Comparison of ENCODE assay signal across 9 cellular contexts in genomic region chr10:93039721-93040120, GRCh38. TPM values are rescaled to one million over a fixed set of nuclear protein-coding genes. Genes with fewer than 3 reads are reported as not detected.
DNase-seq lines count a peak whose midpoint lies in the region; ATAC-seq and TF ChIP-seq lines count a peak whose summit lies in the region.
"Had no signal": no experiment of that assay in that cellular context is flagged by ENCODE, and none has a peak within 500 bp of the region (broad histone marks: within the 10 kb centered on the region; RNA-seq: fewer than 3 reads in every experiment).

No MANE protein-coding gene starts in this region.

- H3K27me3 ChIP-seq in thoracic aorta (replicated peaks; ENCODE audit: insufficient read depth) (no peaks in the 10 kb centered on the region), gastrocnemius medialis (no peaks in the 10 kb centered on the region)

- H3K27ac Mint-ChIP-seq in activated naive CD4-positive, alpha-beta T cell treated with anti-CD3 and anti-CD28 coated beads for 36 hours, result no peak overlapping the region
- no peak overlapping the region for H3K27ac Mint-ChIP-seq in activated naive CD4-positive, alpha-beta T cell treated with anti-CD3 and anti-CD28 coated beads, Interleukin-2, amount 50 U/mL, for 72 hours

- H3K4me3 ChIP-seq in epithelial cell of esophagus (ENCODE audit: low read length) (no peak overlapping the region), thoracic aorta (no peak overlapping the region), gastrocnemius medialis (no peak overlapping the region)

- no peak for TF ChIP-seq POLR2A in gastrocnemius medialis (IDR thresholded peaks at IDR 0.05)

- CTCF ChIA-PET in activated naive CD4-positive, alpha-beta T cell treated with anti-CD3 and anti-CD28 coated beads for 36 hours (lab: Charles Lee), result interaction anchor here (0.6 kb wide), 1 partner anchor 14 kb away, joined by 3 read pairs; no protein-coding TSS in a partner anchor

- peak; percentile 26 for DNase-seq in activated naive CD4-positive, alpha-beta T cell treated with anti-CD3 and anti-CD28 coated beads for 36 hours
- DNase-seq in activated naive CD4-positive, alpha-beta T cell treated with anti-CD3 and anti-CD28 coated beads, Interleukin-2, amount 50 U/mL, for 72 hours (ENCODE audit: low spot score in 2 of 2), result no peak
- DNase-seq in NOMO-1 treated with dmso at 0.1 percent for 144 hours (lab: John Stamatoyannopoulos, UW; ENCODE audit: unreplicated experiment) (peak; percentile 26), epithelial cell of esophagus (ENCODE audit: low read depth) (peak; percentile 52), thoracic aorta (ENCODE audit: low spot score) (no peak), NCI-H2227 treated with DMSO at 0.1 percent for 48 hours (lab: John Stamatoyannopoulos, UW) (no peak), gastrocnemius medialis (no peak)
- no peak for DNase-seq in activated T-cell treated with anti-CD3 and anti-CD28 coated beads, Interleukin-2, amount 50 U/mL, for 48 hours
- DNase-seq: DMS79 had no signal

- no peaks in the 10 kb centered on the region for H3K9me3 ChIP-seq in thoracic aorta
- no peaks in the 10 kb centered on the region for H3K9me3 ChIP-seq in gastrocnemius medialis

- TF ChIP-seq CTCF in epithelial cell of esophagus (IDR thresholded peaks at IDR 0.05; ENCODE audit: insufficient read depth, low read depth, low read length, missing control alignments), result peak; percentile 81
- TF ChIP-seq CTCF in thoracic aorta (IDR thresholded peaks at IDR 0.05), result peak; percentile 42
- TF ChIP-seq CTCF in gastrocnemius medialis (IDR thresholded peaks at IDR 0.05 in 4 of 5, conservative IDR thresholded peaks at IDR 0.05 in 1 of 5), result no peak

- H3K36me3 Mint-ChIP-seq in activated naive CD4-positive, alpha-beta T cell treated with anti-CD3 and anti-CD28 coated beads for 36 hours (ENCODE audit: low read depth), result peaks cover 1% of the 10 kb centered on the region
- no peaks in the 10 kb centered on the region for H3K36me3 Mint-ChIP-seq in activated naive CD4-positive, alpha-beta T cell treated with anti-CD3 and anti-CD28 coated beads, Interleukin-2, amount 50 U/mL, for 72 hours

- intact Hi-C loops in activated naive CD4-positive, alpha-beta T cell treated with anti-CD3 and anti-CD28 coated beads for 36 hours (cut with micrococcal nuclease), result loop anchor here (1.0 kb wide), 2 partner anchors 74 to 154 kb away; no protein-coding TSS in a partner anchor
- intact Hi-C loops in gastrocnemius medialis (cut with DNase I; ENCODE audit: low total_unique reads), result no loop called here

- H3K4me1 Mint-ChIP-seq in activated naive CD4-positive, alpha-beta T cell treated with anti-CD3 and anti-CD28 coated beads for 36 hours (ENCODE audit: low read depth), result no peaks in the 10 kb centered on the region

- no peaks in the 10 kb centered on the region for H3K9me3 Mint-ChIP-seq in activated naive CD4-positive, alpha-beta T cell treated with anti-CD3 and anti-CD28 coated beads for 36 hours
- H3K9me3 Mint-ChIP-seq in activated naive CD4-positive, alpha-beta T cell treated with anti-CD3 and anti-CD28 coated beads, Interleukin-2, amount 50 U/mL, for 72 hours, result no peaks in the 10 kb centered on the region

- no peak for ATAC-seq in activated naive CD4-positive, alpha-beta T cell treated with anti-CD3 and anti-CD28 coated beads, Interleukin-2, amount 50 U/mL, for 72 hours
- ATAC-seq in thoracic aorta (ENCODE audit: insufficient number of reproducible peaks, low FRiP score, low read depth), result no peak
- no peak for ATAC-seq in gastrocnemius medialis

- H3K27me3 Mint-ChIP-seq in activated naive CD4-positive, alpha-beta T cell treated with anti-CD3 and anti-CD28 coated beads for 36 hours (ENCODE audit: low read depth), result no peaks in the 10 kb centered on the region

- no peak overlapping the region for H3K4me3 Mint-ChIP-seq in activated naive CD4-positive, alpha-beta T cell treated with anti-CD3 and anti-CD28 coated beads for 36 hours

- in situ Hi-C loops in gastrocnemius medialis (cut with MboI; ENCODE audit: low sequenced_read_pairs in 4 of 4), result no loop called here

- no peak overlapping the region for H3K27ac ChIP-seq in thoracic aorta
- H3K27ac ChIP-seq in gastrocnemius medialis, result no peak overlapping the region

- H3K4me1 ChIP-seq in thoracic aorta (ENCODE audit: control insufficient read depth in 1 of 2, low read depth in 2 of 2) (peaks cover 0 to under 1% of the 10 kb centered on the region in 2 donors), gastrocnemius medialis (no peaks in the 10 kb centered on the region)

- no peaks in the 10 kb centered on the region for H3K36me3 ChIP-seq in thoracic aorta
- H3K36me3 ChIP-seq in gastrocnemius medialis, result peaks cover 0 to 15% of the 10 kb centered on the region in 2 donors

RNA-seq across cellular contexts. Expression of gene CYP26C1, which starts 20.9 kb away (rescaled TPM):
- total RNA-seq in activated naive CD4-positive, alpha-beta T cell treated with anti-CD3 and anti-CD28 coated beads for 36 hours, result not detected
- total RNA-seq in activated naive CD4-positive, alpha-beta T cell treated with anti-CD3 and anti-CD28 coated beads, Interleukin-2, amount 50 U/mL, for 72 hours, result under 1 TPM in 1 of 2 donors, not detected in 1; 0.12 TPM
- total RNA-seq in thoracic aorta, result under 1 TPM in 1 of 2 donors, not detected in 1; 0.35 TPM
- total RNA-seq in gastrocnemius medialis, result not detected

RNA-seq across cellular contexts. Expression of gene CYP26A1, which starts 34.0 kb away (rescaled TPM):
- total RNA-seq in activated naive CD4-positive, alpha-beta T cell treated with anti-CD3 and anti-CD28 coated beads for 36 hours, result not detected
- under 1 TPM in 1 of 2 donors, not detected in 1; 0.43 TPM for total RNA-seq in activated naive CD4-positive, alpha-beta T cell treated with anti-CD3 and anti-CD28 coated beads, Interleukin-2, amount 50 U/mL, for 72 hours
- not detected for total RNA-seq in thoracic aorta
- not detected for total RNA-seq in gastrocnemius medialis

Comparison
In these comparisons a context has a peak if more than half of its experiments do, and no peak if none do; other contexts are left out.
1. DNase-seq: peak in activated naive CD4-positive, alpha-beta T cell treated with anti-CD3 and anti-CD28 coated beads for 36 hours (single experiment), NOMO-1 treated with dmso at 0.1 percent for 144 hours (single experiment) and epithelial cell of esophagus (single experiment); none in activated naive CD4-positive, alpha-beta T cell treated with anti-CD3 and anti-CD28 coated beads, Interleukin-2, amount 50 U/mL, for 72 hours (0 of 2), thoracic aorta (single experiment), NCI-H2227 treated with DMSO at 0.1 percent for 48 hours (single experiment), activated T-cell treated with anti-CD3 and anti-CD28 coated beads, Interleukin-2, amount 50 U/mL, for 48 hours (0 of 2) and gastrocnemius medialis (0 of 2).
2. CTCF ChIP-seq: peak in epithelial cell of esophagus (single experiment) and thoracic aorta (single experiment); none in gastrocnemius medialis (0 of 5).